In the genomic region with DNA sequence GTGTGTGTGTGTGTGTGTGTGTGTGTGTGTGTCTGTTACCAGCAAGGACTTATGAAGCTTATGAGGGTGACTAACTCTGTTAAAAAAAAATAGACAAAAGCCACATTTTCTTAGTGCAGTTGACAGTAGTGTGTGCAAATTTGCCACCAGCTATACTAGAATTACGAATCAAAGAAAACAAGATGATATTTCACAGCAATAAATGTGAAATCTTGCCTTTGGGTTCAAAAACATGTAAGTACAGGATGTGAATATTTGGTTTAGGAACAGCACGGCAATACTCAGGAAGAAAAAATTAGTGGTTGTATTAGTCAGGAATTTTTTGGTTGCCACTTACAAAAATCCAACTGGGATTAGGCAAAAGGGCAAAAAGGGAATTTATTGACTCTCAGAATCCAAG, we compare ENCODE assay signal across 15 cellular contexts.
"Had no signal": no experiment of that assay in that cellular context is flagged by ENCODE, and none has a peak within 500 bp of the region (broad histone marks: within the 10 kb centered on the region; RNA-seq: fewer than 3 reads in every experiment).

No MANE protein-coding gene starts in this region.

- H3K9me3 Mint-ChIP-seq: activated B cell treated with CpG ODN at 0.5 μM for 24 hours; activated CD4-positive, alpha-beta T cell treated with anti-CD3 and anti-CD28 coated beads, Interleukin-2, amount 10 ng/mL, durations not matched to agents 7 days and 5 days; activated T-helper 1 cell treated with anti-CD3 and anti-CD28 coated beads, Interleukin-12 subunit alpha, Interleukin-12 subunit beta, Interleukin-2, Interleukin-4 antibody, amounts not matched to agents 30 ng/mL and 10 ng/mL and 1 ng/mL, durations not matched to agents 14 hours and 24 hours and 36 hours; endodermal cell; nephron had no signal

- DNase-seq: activated B cell treated with CpG ODN at 0.5 μM for 24 hours; activated CD4-positive, alpha-beta T cell treated with anti-CD3 and anti-CD28 coated beads, Interleukin-2, amount 10 ng/mL, durations not matched to agents 7 days and 5 days; activated naive CD8-positive, alpha-beta T cell treated with anti-CD3 and anti-CD28 coated beads for 36 hours; brain microvascular endothelial cell; dorsolateral prefrontal cortex; endodermal cell; erythroblast; nucleus accumbens; right cardiac atrium; stimulated activated naive CD8-positive, alpha-beta T cell treated with anti-CD3 and anti-CD28 coated beads, Interleukin-15, amount 100 ng/mL, for 72 hours; T-helper 2 cell had no signal

- H3K27me3 Mint-ChIP-seq: activated B cell treated with CpG ODN at 0.5 μM for 24 hours; activated CD4-positive, alpha-beta T cell treated with anti-CD3 and anti-CD28 coated beads, Interleukin-2, amount 10 ng/mL, durations not matched to agents 7 days and 5 days; activated naive CD8-positive, alpha-beta T cell treated with anti-CD3 and anti-CD28 coated beads for 36 hours; stimulated activated naive CD8-positive, alpha-beta T cell treated with anti-CD3 and anti-CD28 coated beads, Interleukin-15, amount 100 ng/mL, for 72 hours had no signal

- H3K4me3 ChIP-seq: dorsolateral prefrontal cortex had no signal

- H3K36me3 ChIP-seq: brain microvascular endothelial cell had no signal

- H3K27ac Mint-ChIP-seq: activated B cell treated with CpG ODN at 0.5 μM for 24 hours; activated CD4-positive, alpha-beta T cell treated with anti-CD3 and anti-CD28 coated beads, Interleukin-2, amount 10 ng/mL, durations not matched to agents 7 days and 5 days; activated naive CD8-positive, alpha-beta T cell treated with anti-CD3 and anti-CD28 coated beads for 36 hours; activated T-helper 1 cell treated with anti-CD3 and anti-CD28 coated beads, Interleukin-12 subunit alpha, Interleukin-12 subunit beta, Interleukin-2, Interleukin-4 antibody, amounts not matched to agents 30 ng/mL and 10 ng/mL and 1 ng/mL, durations not matched to agents 14 hours and 24 hours and 36 hours; endodermal cell; nephron; progenitor cell of endocrine pancreas; stimulated activated naive CD8-positive, alpha-beta T cell treated with anti-CD3 and anti-CD28 coated beads, Interleukin-15, amount 100 ng/mL, for 72 hours had no signal

- H3K4me3 Mint-ChIP-seq: activated B cell treated with CpG ODN at 0.5 μM for 24 hours; activated CD4-positive, alpha-beta T cell treated with anti-CD3 and anti-CD28 coated beads, Interleukin-2, amount 10 ng/mL, durations not matched to agents 7 days and 5 days; activated naive CD8-positive, alpha-beta T cell treated with anti-CD3 and anti-CD28 coated beads for 36 hours; activated T-helper 1 cell treated with anti-CD3 and anti-CD28 coated beads, Interleukin-12 subunit alpha, Interleukin-12 subunit beta, Interleukin-2, Interleukin-4 antibody, amounts not matched to agents 30 ng/mL and 10 ng/mL and 1 ng/mL, durations not matched to agents 14 hours and 24 hours and 36 hours; endodermal cell; nephron; stimulated activated naive CD8-positive, alpha-beta T cell treated with anti-CD3 and anti-CD28 coated beads, Interleukin-15, amount 100 ng/mL, for 72 hours had no signal

- H3K27ac ChIP-seq: brain microvascular endothelial cell, dorsolateral prefrontal cortex had no signal

- H3K4me1 Mint-ChIP-seq: activated B cell treated with CpG ODN at 0.5 μM for 24 hours; endodermal cell; nephron; stimulated activated naive CD8-positive, alpha-beta T cell treated with anti-CD3 and anti-CD28 coated beads, Interleukin-15, amount 100 ng/mL, for 72 hours had no signal

- H3K36me3 Mint-ChIP-seq: activated naive CD8-positive, alpha-beta T cell treated with anti-CD3 and anti-CD28 coated beads for 36 hours had no signal

- H3K27me3 ChIP-seq: brain microvascular endothelial cell, dorsolateral prefrontal cortex had no signal

- ATAC-seq: right cardiac atrium; stimulated activated naive CD8-positive, alpha-beta T cell treated with anti-CD3 and anti-CD28 coated beads, Interleukin-15, amount 100 ng/mL, for 72 hours had no signal

- FAIRE-seq: TTC549 had no signal
